1 cellular context compared by ENCODE assay signal in the genomic region with DNA sequence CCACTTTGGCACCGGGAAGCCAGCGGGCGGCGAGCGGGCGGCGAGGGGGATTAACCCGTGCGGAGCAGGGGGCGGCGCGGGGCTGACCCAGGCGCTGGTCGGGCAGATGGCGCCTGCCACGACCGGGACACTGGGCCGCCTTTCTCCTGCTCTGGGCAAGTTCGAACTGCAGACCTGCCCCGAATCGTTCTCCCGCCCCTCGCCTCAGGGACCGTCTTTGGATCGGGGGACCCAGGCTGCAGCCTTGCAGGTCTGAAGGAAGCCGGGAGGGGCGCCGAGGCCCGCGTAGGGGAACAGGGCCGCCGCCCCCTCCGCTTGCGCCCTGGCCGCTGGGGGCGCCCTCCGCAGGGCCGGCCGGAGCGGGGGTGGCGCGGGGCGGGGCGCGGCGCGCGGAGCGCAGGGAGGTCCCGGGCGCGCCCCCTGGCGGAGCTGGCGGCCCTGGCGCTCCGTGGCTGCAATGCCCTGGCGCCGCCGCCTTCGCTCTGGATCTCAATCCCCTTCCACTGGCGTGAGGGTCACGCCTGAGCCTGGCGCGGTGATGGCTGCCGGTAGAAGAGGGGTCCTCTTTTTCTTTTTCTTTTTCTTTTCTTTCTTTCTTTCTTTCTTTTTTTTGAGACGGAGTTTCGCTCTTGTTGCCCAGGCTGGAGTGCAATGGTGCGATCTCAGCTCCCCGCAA.
TF ChIP-seq lines count a peak whose summit lies in the region.

No MANE protein-coding gene starts in this region.

TF ChIP-seq in HepG2, 621 proteins besides CTCF, POLR2A, EP300 and RAD21 (continued from another document):
- TF ChIP-seq, protein P1, sequence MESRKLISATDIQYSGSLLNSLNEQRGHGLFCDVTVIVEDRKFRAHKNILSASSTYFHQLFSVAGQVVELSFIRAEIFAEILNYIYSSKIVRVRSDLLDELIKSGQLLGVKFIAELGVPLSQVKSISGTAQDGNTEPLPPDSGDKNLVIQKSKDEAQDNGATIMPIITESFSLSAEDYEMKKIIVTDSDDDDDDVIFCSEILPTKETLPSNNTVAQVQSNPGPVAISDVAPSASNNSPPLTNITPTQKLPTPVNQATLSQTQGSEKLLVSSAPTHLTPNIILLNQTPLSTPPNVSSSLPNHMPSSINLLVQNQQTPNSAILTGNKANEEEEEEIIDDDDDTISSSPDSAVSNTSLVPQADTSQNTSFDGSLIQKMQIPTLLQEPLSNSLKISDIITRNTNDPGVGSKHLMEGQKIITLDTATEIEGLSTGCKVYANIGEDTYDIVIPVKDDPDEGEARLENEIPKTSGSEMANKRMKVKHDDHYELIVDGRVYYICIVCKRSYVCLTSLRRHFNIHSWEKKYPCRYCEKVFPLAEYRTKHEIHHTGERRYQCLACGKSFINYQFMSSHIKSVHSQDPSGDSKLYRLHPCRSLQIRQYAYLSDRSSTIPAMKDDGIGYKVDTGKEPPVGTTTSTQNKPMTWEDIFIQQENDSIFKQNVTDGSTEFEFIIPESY (CRISPR knock-in tag; IDR thresholded peaks at IDR 0.05): peak; percentile 20; the same call in 1 of the 2 replicates
- TF ChIP-seq SAP130 (CRISPR knock-in tag; IDR thresholded peaks at IDR 0.05; ENCODE audit: low read depth) (0 out of 2 replicates have a peak, but pooled peaks have one; percentile 3), KDM2A (CRISPR knock-in tag; IDR thresholded peaks at IDR 0.05; ENCODE audit: borderline replicate concordance, low read depth) (peak; percentile 55; the same call in 1 of the 2 replicates), KDM5B (CRISPR knock-in tag; IDR thresholded peaks at IDR 0.05; ENCODE audit: borderline replicate concordance) (peak; percentile 7; the same call in 1 of the 2 replicates), ZNF263 (CRISPR knock-in tag; IDR thresholded peaks at IDR 0.05) (0 out of 2 replicates have a peak, but pooled peaks have one; percentile 5), SOX13 (IDR thresholded peaks at IDR 0.05) (no peak), SOX13 (CRISPR knock-in tag; conservative IDR thresholded peaks at IDR 0.05 in 1 of 2, IDR thresholded peaks at IDR 0.05 in 1 of 2) (0 out of 4 replicates have a peak, but pooled peaks of 1 of the 2 experiments have one; percentile 3), E2F1 (CRISPR knock-in tag; IDR thresholded peaks at IDR 0.05) (0 out of 2 replicates have a peak, but pooled peaks have one; percentile 30), ZNF260 (CRISPR knock-in tag; IDR thresholded peaks at IDR 0.05; ENCODE audit: borderline replicate concordance, low read depth) (no peak), ZNF556 (CRISPR knock-in tag; IDR thresholded peaks at IDR 0.05; ENCODE audit: borderline replicate concordance) (no peak), KLF16 (CRISPR knock-in tag; IDR thresholded peaks at IDR 0.05) (no peak), YEATS4 (CRISPR knock-in tag; IDR thresholded peaks at IDR 0.05; ENCODE audit: borderline replicate concordance) (0 out of 2 replicates have a peak, but pooled peaks have one; percentile 17), ZNF652 (CRISPR knock-in tag; IDR thresholded peaks at IDR 0.05; ENCODE audit: borderline replicate concordance, low read depth) (peak; percentile 69; the same call in 1 of the 2 replicates)
- TF ChIP-seq, protein P2, sequence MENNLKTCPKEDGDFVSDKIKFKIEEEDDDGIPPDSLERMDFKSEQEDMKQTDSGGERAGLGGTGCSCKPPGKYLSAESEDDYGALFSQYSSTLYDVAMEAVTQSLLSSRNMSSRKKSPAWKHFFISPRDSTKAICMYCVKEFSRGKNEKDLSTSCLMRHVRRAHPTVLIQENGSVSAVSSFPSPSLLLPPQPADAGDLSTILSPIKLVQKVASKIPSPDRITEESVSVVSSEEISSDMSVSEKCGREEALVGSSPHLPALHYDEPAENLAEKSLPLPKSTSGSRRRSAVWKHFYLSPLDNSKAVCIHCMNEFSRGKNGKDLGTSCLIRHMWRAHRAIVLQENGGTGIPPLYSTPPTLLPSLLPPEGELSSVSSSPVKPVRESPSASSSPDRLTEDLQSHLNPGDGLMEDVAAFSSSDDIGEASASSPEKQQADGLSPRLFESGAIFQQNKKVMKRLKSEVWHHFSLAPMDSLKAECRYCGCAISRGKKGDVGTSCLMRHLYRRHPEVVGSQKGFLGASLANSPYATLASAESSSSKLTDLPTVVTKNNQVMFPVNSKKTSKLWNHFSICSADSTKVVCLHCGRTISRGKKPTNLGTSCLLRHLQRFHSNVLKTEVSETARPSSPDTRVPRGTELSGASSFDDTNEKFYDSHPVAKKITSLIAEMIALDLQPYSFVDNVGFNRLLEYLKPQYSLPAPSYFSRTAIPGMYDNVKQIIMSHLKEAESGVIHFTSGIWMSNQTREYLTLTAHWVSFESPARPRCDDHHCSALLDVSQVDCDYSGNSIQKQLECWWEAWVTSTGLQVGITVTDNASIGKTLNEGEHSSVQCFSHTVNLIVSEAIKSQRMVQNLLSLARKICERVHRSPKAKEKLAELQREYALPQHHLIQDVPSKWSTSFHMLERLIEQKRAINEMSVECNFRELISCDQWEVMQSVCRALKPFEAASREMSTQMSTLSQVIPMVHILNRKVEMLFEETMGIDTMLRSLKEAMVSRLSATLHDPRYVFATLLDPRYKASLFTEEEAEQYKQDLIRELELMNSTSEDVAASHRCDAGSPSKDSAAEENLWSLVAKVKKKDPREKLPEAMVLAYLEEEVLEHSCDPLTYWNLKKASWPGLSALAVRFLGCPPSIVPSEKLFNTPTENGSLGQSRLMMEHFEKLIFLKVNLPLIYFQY (CRISPR knock-in tag; IDR thresholded peaks at IDR 0.05; ENCODE audit: borderline replicate concordance): peak; percentile 24; the same call in 1 of the 2 replicates
